Comparison of ENCODE assay signal across 19 cellular contexts in genomic region chr6:2931055-2931454, GRCh38. TPM values are rescaled to one million over a fixed set of nuclear protein-coding genes. Genes with fewer than 3 reads are reported as not detected.
A peak's percentile ranks its signal among the peaks of the same experiment; 100 is the strongest.
DNase-seq lines count a peak whose midpoint lies in the region; ATAC-seq, FAIRE-seq and TF ChIP-seq lines count a peak whose summit lies in the region.
"Had no signal": no experiment of that assay in that cellular context is flagged by ENCODE, and none has a peak within 500 bp of the region (broad histone marks: within the 10 kb centered on the region; RNA-seq: fewer than 3 reads in every experiment).

No MANE protein-coding gene starts in this region.

- no peaks in the 10 kb centered on the region for H3K27me3 ChIP-seq in H9 (ENCODE audit: insufficient read depth, low read length)
- no peaks in the 10 kb centered on the region for H3K27me3 ChIP-seq in IMR-90 (ENCODE audit: control insufficient read depth, insufficient read depth, low read length)
- no peaks in the 10 kb centered on the region for H3K27me3 ChIP-seq in H1 (replicated peaks in 1 of 4; ENCODE audit: control insufficient read depth in 3 of 4, extremely low read depth in 1 of 4, insufficient read depth in 3 of 4, low read length in 3 of 4)
- H3K27me3 ChIP-seq: BLaER1 treated with 17β-estradiol and CSF1 and Interleukin-3, amounts not matched to agents 10 nM and 100 nM; SJSA1 had no signal

- POLR2A ChIA-PET in IMR-90 (lab: Charles Lee; ENCODE audit: unreplicated experiment) = no interaction called here
- POLR2A ChIA-PET in H1 (lab: Charles Lee; ENCODE audit: partially characterized antibody) = interaction anchor here (1.2 to 4.6 kb wide), 9 partner anchors 10 to 235 kb away, joined by 3 to 19 read pairs (median 7); partner anchors contain the start of gene SERPINB1

- H3K9ac ChIP-seq in H9 (ENCODE audit: extremely low read depth, insufficient read length, low read length) = no peak overlapping the region
- H3K9ac ChIP-seq in IMR-90 (ENCODE audit: low read depth, low read length) = no peak overlapping the region
- H3K9ac ChIP-seq in H1 (replicated peaks in 1 of 4; ENCODE audit: extremely low read depth in 1 of 4, low read depth in 3 of 4, low read length in 3 of 4) = no peak overlapping the region
- H3K9ac ChIP-seq: BLaER1 treated with 17β-estradiol and CSF1 and Interleukin-3, amounts not matched to agents 10 nM and 100 nM had no signal

- H2BK12ac ChIP-seq in H9 (ENCODE audit: insufficient read length, low read depth, low read length) = no peak overlapping the region
- H2BK12ac ChIP-seq in H1 (ENCODE audit: low read depth, low read length) = peak overlapping the region; percentile 95; the same call in 1 of the 2 replicates

- H2AK9ac ChIP-seq in IMR-90 (replicated peaks; ENCODE audit: low read depth, low read length, poor library complexity) = peak overlapping the region; percentile 34

- H3K4me1 ChIP-seq in H9 (ENCODE audit: insufficient read depth, low read length) (peaks cover 13% of the 10 kb centered on the region), IMR-90 (ENCODE audit: control insufficient read depth, insufficient read depth, low read length) (no peaks in the 10 kb centered on the region; the same call in 1 of the 2 replicates), H1 (replicated peaks in 1 of 4; ENCODE audit: control insufficient read depth in 3 of 4, insufficient read depth in 4 of 4, low read length in 3 of 4) (peaks cover 15 to 31% (median 25%) of the 10 kb centered on the region in 4 experiments)
- H3K4me1 ChIP-seq: SJSA1 had no signal

- no peak overlapping the region for H3K23ac ChIP-seq in H9 (ENCODE audit: insufficient read length, low read depth, low read length)
- H3K23ac ChIP-seq in IMR-90 (ENCODE audit: low read depth, low read length) = no peak overlapping the region
- no peak overlapping the region for H3K23ac ChIP-seq in H1 (ENCODE audit: insufficient read length)

- H2BK15ac ChIP-seq in H9 (ENCODE audit: low read depth, low read length) = no peak overlapping the region
- no peak overlapping the region; the same call in 2 of the 3 replicates for H2BK15ac ChIP-seq in IMR-90 (ENCODE audit: low read depth, low read length)
- H2BK15ac ChIP-seq in H1 (ENCODE audit: low read length) = no peak overlapping the region

- peak overlapping the region in 1 of 2 experiments; percentile 50; a peak in 2 of 5 replicates for H3K4me3 Mint-ChIP-seq in H9
- H3K4me3 Mint-ChIP-seq in mesothelial cell of epicardium = no peak overlapping the region
- no peak overlapping the region for H3K4me3 Mint-ChIP-seq in activated T-cell treated with anti-CD3 and anti-CD28 coated beads, Interleukin-2, amount 50 U/mL, for 24 hours
- H3K4me3 Mint-ChIP-seq: CD8-positive, alpha-beta memory T cell had no signal

- CTCF ChIA-PET in IMR-90 (lab: Yijun Ruan, JAX) (interaction anchor here (1.1 to 4.6 kb wide), 3 partner anchors 22 to 139 kb away, joined by 3 to 24 read pairs (median 3); no protein-coding TSS in a partner anchor), H1 (lab: Charles Lee; ENCODE audit: partially characterized antibody) (interaction anchor here (0.6 to 17.1 kb wide), 22 partner anchors 10 to 263 kb away, joined by 3 to 293 read pairs (median 6); partner anchors contain the start of gene SERPINB1)

- dilution Hi-C loops in IMR-90 (cut with HindIII; ENCODE audit: low sequenced_read_pairs, unreplicated experiment) = no loop called here

- H3K14ac ChIP-seq in H9 (ENCODE audit: insufficient read depth, low read length) (no peak overlapping the region), IMR-90 (replicated peaks; ENCODE audit: low read depth, low read length) (no peak overlapping the region), H1 (ENCODE audit: insufficient read length) (no peak overlapping the region)

- H2BK5ac ChIP-seq in H9 (ENCODE audit: insufficient read length, low read length) (no peak overlapping the region), IMR-90 (ENCODE audit: low read depth, low read length, poor library complexity, severe bottlenecking) (no peak overlapping the region), H1 (ENCODE audit: low read depth, low read length) (peak overlapping the region; percentile 90)

- peaks cover 51 to 60% of the 10 kb centered on the region in 2 experiments for H3K4me1 Mint-ChIP-seq in H9
- peaks cover 30% of the 10 kb centered on the region for H3K4me1 Mint-ChIP-seq in mesothelial cell of epicardium
- H3K4me1 Mint-ChIP-seq in activated T-cell treated with anti-CD3 and anti-CD28 coated beads, Interleukin-2, amount 50 U/mL, for 24 hours (ENCODE audit: low read depth) = peaks cover 13% of the 10 kb centered on the region

- H3K9me3 Mint-ChIP-seq in H9 (no peaks in the 10 kb centered on the region; a peak in 1 of 5 replicates), mesothelial cell of epicardium (no peaks in the 10 kb centered on the region)
- H3K9me3 Mint-ChIP-seq in activated T-cell treated with anti-CD3 and anti-CD28 coated beads, Interleukin-2, amount 50 U/mL, for 24 hours = peaks cover 9% of the 10 kb centered on the region

- H4K91ac ChIP-seq in H9 (ENCODE audit: insufficient read length, low read depth, low read length) (no peak overlapping the region), IMR-90 (ENCODE audit: insufficient read depth, low read depth, low read length) (no peak overlapping the region), H1 (replicated peaks; ENCODE audit: insufficient read length, low read length) (peak overlapping the region; percentile 82)

- in situ Hi-C loops in IMR-90 (cut with MboI; ENCODE audit: low sequenced_read_pairs) = loop anchor here (5.0 to 10.0 kb wide), 2 partner anchors 89 to 136 kb away; partner anchors contain the start of gene SERPINB1

- no peak for TF ChIP-seq RAD21 in IMR-90 (IDR thresholded peaks at IDR 0.05; ENCODE audit: low read length)
- no peak for TF ChIP-seq RAD21 in H1 (IDR thresholded peaks at IDR 0.05 in 1 of 2, conservative IDR thresholded peaks at IDR 0.05 in 1 of 2; ENCODE audit: low read depth in 2 of 2, low read length in 2 of 2)

- BruUV-seq in IMR-90 (replicated peaks; lab: Mats Ljungman, UMichigan) = no TSS peak

- H2AK5ac ChIP-seq in H9 (ENCODE audit: insufficient read length, low read length) (no peak overlapping the region), IMR-90 (ENCODE audit: low read depth, low read length) (no peak overlapping the region), H1 (ENCODE audit: low read depth, low read length) (no peak overlapping the region; the same call in 1 of the 2 replicates)

- H3K4me2 ChIP-seq in H9 (ENCODE audit: insufficient read depth, insufficient read length, low read length) = no peak overlapping the region
- no peak overlapping the region for H3K4me2 ChIP-seq in IMR-90 (ENCODE audit: low read depth, low read length)
- peak overlapping the region; percentile 49 to 52 for H3K4me2 ChIP-seq in H1 (ENCODE audit: insufficient read depth in 1 of 2, low read depth in 2 of 2, low read length in 2 of 2)
- H3K4me2 ChIP-seq: PC-9 had no signal

- H2BK120ac ChIP-seq in H9 (ENCODE audit: low read depth, low read length, poor library complexity, severe bottlenecking) (no peak overlapping the region), IMR-90 (ENCODE audit: low read depth, low read length) (no peak overlapping the region), H1 (replicated peaks; ENCODE audit: low read depth, low read length) (peak overlapping the region; percentile 69)

- no CpG with 5 or more reads among the region's 8 CpGs for WGBS in H9 (ENCODE audit: extremely low coverage, insufficient read length, low lambda C conversion rate)
- WGBS in IMR-90 (ENCODE audit: extremely low coverage in 2 of 2, insufficient read length in 1 of 2), 2 experiments = no CpG with 5 or more reads among the region's 8 CpGs
- 16% methylated on average over 8 of the region's 8 CpGs; no CpG with 5 or more reads in 1 of the 2 experiments for WGBS in H1 (ENCODE audit: extremely low coverage in 1 of 2, insufficient coverage in 1 of 2, insufficient read length in 1 of 2, insufficient replicate concordance in 2 of 2, low coverage in 1 of 2, low lambda C conversion rate in 2 of 2, missing lambda C conversion rate in 1 of 2), 2 experiments

- H3K27ac ChIP-seq in H9 (ENCODE audit: insufficient read length, low read depth, low read length) (peak overlapping the region; percentile 44), IMR-90 (ENCODE audit: insufficient read depth, low read length) (no peak overlapping the region), H1 (ENCODE audit: low read depth, low read length) (no peak overlapping the region)
- H3K27ac ChIP-seq: BLaER1 treated with 17β-estradiol and CSF1 and Interleukin-3, amounts not matched to agents 10 nM and 100 nM; HL-60; PC-9; SJSA1 had no signal

- H3T11ph ChIP-seq in H9 (ENCODE audit: low read length) = no peak overlapping the region

- H3K36me3 Mint-ChIP-seq in H9 (ENCODE audit: insufficient read depth in 1 of 3, low read depth in 3 of 3) (no peaks in the 10 kb centered on the region; a peak in 1 of 7 replicates), mesothelial cell of epicardium (peaks cover 3% of the 10 kb centered on the region)
- H3K36me3 Mint-ChIP-seq in activated T-cell treated with anti-CD3 and anti-CD28 coated beads, Interleukin-2, amount 50 U/mL, for 24 hours (ENCODE audit: low read depth) = peaks cover 1% of the 10 kb centered on the region

- H3K23me2 ChIP-seq in H9 (ENCODE audit: insufficient read length, low read depth, low read length, poor library complexity, severe bottlenecking) (no peaks in the 10 kb centered on the region), H1 (ENCODE audit: low read depth, low read length) (no peaks in the 10 kb centered on the region)

- H2AFZ ChIP-seq in H9 (ENCODE audit: low read length) (no peak overlapping the region), IMR-90 (replicated peaks; ENCODE audit: low read length, poor library complexity) (no peak overlapping the region), H1 (ENCODE audit: low read length) (no peak overlapping the region)
- H2AFZ ChIP-seq: PC-9 had no signal

- H3K4me3 ChIP-seq in IMR-90 (ENCODE audit: insufficient read depth, low read depth, low read length) = no peak overlapping the region
- H3K4me3 ChIP-seq in H1 (ENCODE audit: extremely low read depth in 1 of 4, insufficient read depth in 2 of 4, low read depth in 3 of 4, low read length in 4 of 4) = no peak overlapping the region; a peak in 1 of 8 replicates
- H3K4me3 ChIP-seq: BLaER1 treated with 17β-estradiol and CSF1 and Interleukin-3, amounts not matched to agents 10 nM and 100 nM; PC-9; SJSA1 had no signal

- H3K9me3 ChIP-seq in H9 (ENCODE audit: control insufficient read depth, low read depth, low read length) (no peaks in the 10 kb centered on the region), IMR-90 (ENCODE audit: control insufficient read depth, insufficient read depth, low read length) (no peaks in the 10 kb centered on the region), H1 (ENCODE audit: insufficient read depth in 2 of 2, low read depth in 1 of 2, low read length in 1 of 2) (no peaks in the 10 kb centered on the region)
- H3K9me3 ChIP-seq: SJSA1 had no signal

- H3K18ac ChIP-seq in H9 (ENCODE audit: insufficient read length, low read depth, low read length) (no peak overlapping the region), IMR-90 (ENCODE audit: low read depth, low read length) (no peak overlapping the region), H1 (ENCODE audit: extremely low read depth, low read length) (peak overlapping the region; percentile 82; the same call in 1 of the 2 replicates)

- TF ChIP-seq POLR2A in IMR-90 (IDR thresholded peaks at IDR 0.05; ENCODE audit: low read depth, low read length) = no peak
- TF ChIP-seq POLR2A in H1 (IDR thresholded peaks at IDR 0.05; ENCODE audit: control extremely low read depth in 1 of 2, low read depth in 2 of 2, low read length in 2 of 2) = no peak

- H3K4ac ChIP-seq in H9 (ENCODE audit: low read depth, low read length) (no peak overlapping the region), IMR-90 (ENCODE audit: low read depth, low read length) (no peak overlapping the region), H1 (replicated peaks; ENCODE audit: insufficient read length, low read depth, low read length) (no peak overlapping the region)

- H3K79me2 ChIP-seq in H9 (ENCODE audit: insufficient read depth, low read length) = no peaks in the 10 kb centered on the region
- H3K79me2 ChIP-seq in H1 (ENCODE audit: control insufficient read depth in 1 of 2, insufficient read depth in 2 of 2, low read length in 2 of 2) = no peaks in the 10 kb centered on the region

- H4K5ac ChIP-seq in H9 (ENCODE audit: insufficient read length, low read depth, low read length) (no peak overlapping the region), IMR-90 (ENCODE audit: low read depth, low read length) (no peak overlapping the region), H1 (ENCODE audit: insufficient read length, low read depth, low read length) (peak overlapping the region; percentile 91)

- H3K56ac ChIP-seq in H9 (ENCODE audit: insufficient read length, low read depth, low read length) = no peak overlapping the region
- H3K56ac ChIP-seq in IMR-90 (ENCODE audit: extremely low read depth, insufficient read depth, low read length) = no peak overlapping the region
- no peak overlapping the region for H3K56ac ChIP-seq in H1 (replicated peaks; ENCODE audit: insufficient read length, low read depth, low read length)

- TF ChIP-seq CTCF in H9 (conservative IDR thresholded peaks at IDR 0.05) (no peak), IMR-90 (conservative IDR thresholded peaks at IDR 0.05; ENCODE audit: low read depth, low read length) (no peak), H1 (IDR thresholded peaks at IDR 0.05; ENCODE audit: control extremely low read depth in 1 of 3, insufficient read depth in 1 of 3, low read depth in 1 of 3, low read length in 3 of 3) (no peak), mesothelial cell of epicardium (IDR thresholded peaks at IDR 0.05; ENCODE audit: unreplicated experiment) (no peak)

- H3K27ac Mint-ChIP-seq in H9 (peak overlapping the region; percentile 9 to 96 (median 85); a peak in 5 of 7 replicates), mesothelial cell of epicardium (peak overlapping the region; percentile 76)
- H3K27ac Mint-ChIP-seq in activated T-cell treated with anti-CD3 and anti-CD28 coated beads, Interleukin-2, amount 50 U/mL, for 24 hours = no peak overlapping the region
- H3K27ac Mint-ChIP-seq: CD8-positive, alpha-beta memory T cell had no signal

- H3K9me1 ChIP-seq in IMR-90 (ENCODE audit: insufficient read depth, low read length) = no peaks in the 10 kb centered on the region

- H3K36me3 ChIP-seq in IMR-90 (ENCODE audit: control insufficient read depth, insufficient read depth, low read length) (no peaks in the 10 kb centered on the region), H1 (ENCODE audit: control insufficient read depth in 2 of 4, insufficient read depth in 4 of 4, low read length in 3 of 4) (no peaks in the 10 kb centered on the region)
- H3K36me3 ChIP-seq: BLaER1 treated with 17β-estradiol and CSF1 and Interleukin-3, amounts not matched to agents 10 nM and 100 nM; SJSA1 had no signal

- FAIRE-seq in H1 (lab: Jason Lieb, UNC) = no peak

- no peaks in the 10 kb centered on the region for H3K79me1 ChIP-seq in H9 (ENCODE audit: insufficient read depth, low read depth, low read length, poor library complexity, severe bottlenecking)
- no peaks in the 10 kb centered on the region for H3K79me1 ChIP-seq in IMR-90 (ENCODE audit: low read depth in 1 of 2, low read length in 2 of 2)
- H3K79me1 ChIP-seq in H1 (ENCODE audit: low read depth, low read length) = no peaks in the 10 kb centered on the region

- no peak for ATAC-seq in IMR-90 (ENCODE audit: low read depth)
- ATAC-seq in left cardiac atrium = no peak

- H4K8ac ChIP-seq in H9 (replicated peaks; ENCODE audit: insufficient read length, low read depth, low read length) = no peak overlapping the region
- H4K8ac ChIP-seq in IMR-90 (ENCODE audit: low read depth in 2 of 2, low read length in 2 of 2) = no peak overlapping the region
- H4K8ac ChIP-seq in H1 (ENCODE audit: extremely low read depth, insufficient read depth, low read length) = no peak overlapping the region

- DNase-seq in H9 = no peak
- DNase-seq in IMR-90 = no peak
- DNase-seq in H1 (ENCODE audit: low read depth in 1 of 2, low spot score in 2 of 2) = no peak
- DNase-seq in mesothelial cell of epicardium (ENCODE audit: low spot score in 2 of 2, unreplicated experiment in 2 of 2) = no peak
- DNase-seq in activated T-cell treated with anti-CD3 and anti-CD28 coated beads, Interleukin-2, amount 50 U/mL, for 24 hours = no peak
- DNase-seq in stimulated activated CD4-positive, alpha-beta T cell treated with anti-CD3 and anti-CD28 coated beads, Interleukin-12 subunit alpha, Interleukin-12 subunit beta, amount 100 ng/mL, for 4 hours = no peak
- no peak for DNase-seq in left cardiac atrium
- DNase-seq: CD8-positive, alpha-beta memory T cell; KBM-7; NCI-H1417; NCI-H187 treated with DMSO at 0.1 percent for 48 hours; NCI-H226; NCI-H526; PC-9 had no signal

- H2BK20ac ChIP-seq in H9 (ENCODE audit: low read depth, low read length, poor library complexity, severe bottlenecking) = no peak overlapping the region
- no peak overlapping the region for H2BK20ac ChIP-seq in IMR-90 (ENCODE audit: low read depth, low read length)
- peak overlapping the region; percentile 94; the same call in 1 of the 2 replicates for H2BK20ac ChIP-seq in H1 (ENCODE audit: low read length)

- H3K27me3 Mint-ChIP-seq in H9 (ENCODE audit: low read depth) (no peaks in the 10 kb centered on the region), mesothelial cell of epicardium (ENCODE audit: low read depth) (peaks cover 7% of the 10 kb centered on the region)
- H3K27me3 Mint-ChIP-seq in activated T-cell treated with anti-CD3 and anti-CD28 coated beads, Interleukin-2, amount 50 U/mL, for 24 hours = no peaks in the 10 kb centered on the region
- H3K27me3 Mint-ChIP-seq: CD8-positive, alpha-beta memory T cell had no signal

- H4K20me1 ChIP-seq in H9 (ENCODE audit: control insufficient read depth, insufficient read depth, insufficient read length) (no peaks in the 10 kb centered on the region), IMR-90 (ENCODE audit: insufficient read depth, low read length) (no peaks in the 10 kb centered on the region), H1 (replicated peaks in 1 of 2; ENCODE audit: control insufficient read depth in 1 of 2, insufficient read depth in 2 of 2, low read length in 2 of 2) (no peaks in the 10 kb centered on the region)
- H4K20me1 ChIP-seq: BLaER1 treated with 17β-estradiol and CSF1 and Interleukin-3, amounts not matched to agents 10 nM and 100 nM had no signal

- TF ChIP-seq EP300 in H1 (IDR thresholded peaks at IDR 0.05; ENCODE audit: borderline replicate concordance in 1 of 2, low read depth in 2 of 2, low read length in 2 of 2) = no peak

- intact Hi-C loops in IMR-90 (cut with micrococcal nuclease) (no loop called here), left cardiac atrium (cut with DNase I) (loop anchor here in 1 of 2 donors (1.0 to 10.0 kb wide), 3 partner anchors 54 to 138 kb away; no protein-coding TSS in a partner anchor)

RNA-seq across cellular contexts. Expression of gene SERPINB9, which starts 27.9 kb away (rescaled TPM):
- 382 and 390 TPM in 2 replicates for total RNA-seq in H9 (2021)
- 2.3 and 2.5 TPM in 2 replicates for total RNA-seq in IMR-90 (2012; rRNA removed)
- 2.2 and 2.3 TPM in 2 replicates for polyA plus RNA-seq in IMR-90 (2012; rRNA removed)
- polyA plus RNA-seq in IMR-90 (2012; cell fraction: cytosol; rRNA removed) = 1.1 and 1.5 TPM in 2 replicates
- polyA plus RNA-seq in IMR-90 (2012; cell fraction: nucleus; rRNA removed; ENCODE audit: low replicate concordance) = 1.1 and 3.5 TPM in 2 replicates
- total RNA-seq in H1 (2021; fragmentation: NEBNext Ultra II Directional; extraction: Animal tissue kit (Norgen Biotek cat#: 25700)) = 63.5 and 66.8 TPM in 2 replicates
- polyA plus RNA-seq in H1 (2011; rRNA removed) = 53.5 and 93.8 TPM in 2 replicates
- 58.9 TPM for polyA plus RNA-seq in H1 (2011; cell fraction: cytosol; rRNA removed)
- polyA plus RNA-seq in H1 (2011; cell fraction: nucleus; rRNA removed) = 23.5 TPM
- 56.9 to 68.1 TPM (median 58.4 TPM) in 4 replicates for polyA plus RNA-seq in H1 (2012, experiment 1 of 2)
- polyA plus RNA-seq in H1 (2012, experiment 2 of 2) = 26.8 TPM
- polyA plus RNA-seq in H1 (2013, experiment 1 of 2) = 31.2 TPM
- 29.8 TPM for polyA plus RNA-seq in H1 (2013, experiment 2 of 2)
- polyA minus RNA-seq in H1 (2011; rRNA and poly(A)+ RNA removed) = 100 and 149 TPM in 2 replicates
- 53.1 TPM for polyA minus RNA-seq in H1 (2011; cell fraction: cytosol; rRNA and poly(A)+ RNA removed)
- polyA minus RNA-seq in H1 (2011; cell fraction: nucleus; rRNA and poly(A)+ RNA removed) = 25.0 TPM
- total RNA-seq in mesothelial cell of epicardium = 28.2 to 30.9 TPM (median 30.6 TPM) in 3 replicates
- total RNA-seq in left cardiac atrium = 10 to 100 TPM in 1 of 2 donors, 1 to 10 TPM in 1; 3.8 to 14.4 TPM
- total RNA-seq: H4, HT1080 had no signal

RNA-seq across cellular contexts. Expression of gene SERPINB6, which starts 40.3 kb away (rescaled TPM):
- 39.0 and 40.6 TPM in 2 replicates for total RNA-seq in H9 (2021)
- 37.1 and 60.3 TPM in 2 replicates for total RNA-seq in IMR-90 (2012; rRNA removed)
- 78.7 and 91.1 TPM in 2 replicates for polyA plus RNA-seq in IMR-90 (2012; rRNA removed)
- 74.7 and 123 TPM in 2 replicates for polyA plus RNA-seq in IMR-90 (2012; cell fraction: cytosol; rRNA removed)
- 93.6 and 162 TPM in 2 replicates for polyA plus RNA-seq in IMR-90 (2012; cell fraction: nucleus; rRNA removed; ENCODE audit: low replicate concordance)
- 29.4 and 31.2 TPM in 2 replicates for total RNA-seq in H1 (2021; fragmentation: NEBNext Ultra II Directional; extraction: Animal tissue kit (Norgen Biotek cat#: 25700))
- 27.2 and 29.5 TPM in 2 replicates for polyA plus RNA-seq in H1 (2011; rRNA removed)
- polyA plus RNA-seq in H1 (2011; cell fraction: cytosol; rRNA removed) = 32.8 TPM
- polyA plus RNA-seq in H1 (2011; cell fraction: nucleus; rRNA removed) = 24.9 TPM
- polyA plus RNA-seq in H1 (2012, experiment 1 of 2) = 27.7 to 33.6 TPM (median 29.1 TPM) in 4 replicates
- polyA plus RNA-seq in H1 (2012, experiment 2 of 2) = 22.1 TPM
- 31.5 TPM for polyA plus RNA-seq in H1 (2013, experiment 1 of 2)
- polyA plus RNA-seq in H1 (2013, experiment 2 of 2) = 31.6 TPM
- 13.3 and 15.1 TPM in 2 replicates for polyA minus RNA-seq in H1 (2011; rRNA and poly(A)+ RNA removed)
- polyA minus RNA-seq in H1 (2011; cell fraction: cytosol; rRNA and poly(A)+ RNA removed) = 12.4 TPM
- polyA minus RNA-seq in H1 (2011; cell fraction: nucleus; rRNA and poly(A)+ RNA removed) = 9.6 TPM
- total RNA-seq in mesothelial cell of epicardium = 91.4 to 96.8 TPM (median 93.4 TPM) in 3 replicates
- 100 to 1,000 TPM; 218 to 225 TPM for total RNA-seq in left cardiac atrium

Comparison
In these comparisons a context has a peak if more than half of its experiments do, and no peak if none do; other contexts are left out.
1. H3K4me2 ChIP-seq: peak in H1 (2 of 2); none in H9 (single experiment) and IMR-90 (single experiment).